22 cellular contexts compared by ENCODE assay signal in genomic region chr19:29387586-29387985, GRCh38.
"Had no signal": no experiment of that assay in that cellular context is flagged by ENCODE, and none has a peak within 500 bp of the region (broad histone marks: within the 10 kb centered on the region; RNA-seq: fewer than 3 reads in every experiment).

No MANE protein-coding gene starts in this region.

- H3K4me3 ChIP-seq: left ventricle myocardium inferior, lung, mucosa of descending colon, right atrium auricular region, right lobe of liver, smooth muscle cell, tibial nerve, vagina had no signal

- H3K36me3 ChIP-seq: left ventricle myocardium inferior, right atrium auricular region, right lobe of liver, tibial nerve, vagina had no signal

- H3K27ac ChIP-seq: left ventricle myocardium inferior, parathyroid adenoma, right atrium auricular region, right lobe of liver, tibial nerve, vagina had no signal

- H3K4me1 ChIP-seq: left ventricle myocardium inferior, parathyroid adenoma, right atrium auricular region, right lobe of liver, tibial nerve, vagina had no signal

- H3K27me3 ChIP-seq: right atrium auricular region, right lobe of liver, tibial nerve, vagina had no signal

- H3K9ac ChIP-seq: parathyroid adenoma had no signal

- H3K4me2 ChIP-seq: smooth muscle cell had no signal

- DNase-seq: hypothalamus; immature natural killer cell; left ventricle myocardium inferior; midbrain; mucosa of descending colon; naive thymus-derived CD4-positive, alpha-beta T cell; occipital lobe; stimulated activated CD4-positive, alpha-beta T cell treated with anti-CD3 and anti-CD28 coated beads, Interleukin-1b, Interleukin-23, amount 100 ng/mL, for 48 hours; stimulated activated CD4-positive, alpha-beta T cell treated with anti-CD3 and anti-CD28 coated beads, Interleukin-2, amount 100 ng/mL, for 48 hours; stimulated activated CD4-positive, alpha-beta T cell treated with anti-CD3 and anti-CD28 coated beads, Interleukin-4, amount 100 ng/mL, for 4 hours; stimulated activated CD8-positive, alpha-beta memory T cell treated with anti-CD3 and anti-CD28 coated beads, Interleukin-4, amount 100 ng/mL, for 48 hours; stimulated activated naive CD4-positive, alpha-beta T cell treated with Interleukin-2 at 50 U/mL for 16 hours; stimulated activated naive CD8-positive, alpha-beta T cell treated with anti-CD3 and anti-CD28 coated beads, Interleukin-15, amount 100 ng/mL, for 72 hours; substantia nigra had no signal

- H3K9me3 ChIP-seq: right lobe of liver had no signal

- FAIRE-seq: islet of Langerhans had no signal
